In genomic region chr18:62458346-62458745, GRCh38 we compare ENCODE assay signal across 1 cellular context.
TF ChIP-seq lines count a peak whose summit lies in the region.

No MANE protein-coding gene starts in this region.

TF ChIP-seq in HCT116, 20 proteins besides CTCF, POLR2A, EP300 and RAD21 (continued from another document):
- TF ChIP-seq, protein P1, sequence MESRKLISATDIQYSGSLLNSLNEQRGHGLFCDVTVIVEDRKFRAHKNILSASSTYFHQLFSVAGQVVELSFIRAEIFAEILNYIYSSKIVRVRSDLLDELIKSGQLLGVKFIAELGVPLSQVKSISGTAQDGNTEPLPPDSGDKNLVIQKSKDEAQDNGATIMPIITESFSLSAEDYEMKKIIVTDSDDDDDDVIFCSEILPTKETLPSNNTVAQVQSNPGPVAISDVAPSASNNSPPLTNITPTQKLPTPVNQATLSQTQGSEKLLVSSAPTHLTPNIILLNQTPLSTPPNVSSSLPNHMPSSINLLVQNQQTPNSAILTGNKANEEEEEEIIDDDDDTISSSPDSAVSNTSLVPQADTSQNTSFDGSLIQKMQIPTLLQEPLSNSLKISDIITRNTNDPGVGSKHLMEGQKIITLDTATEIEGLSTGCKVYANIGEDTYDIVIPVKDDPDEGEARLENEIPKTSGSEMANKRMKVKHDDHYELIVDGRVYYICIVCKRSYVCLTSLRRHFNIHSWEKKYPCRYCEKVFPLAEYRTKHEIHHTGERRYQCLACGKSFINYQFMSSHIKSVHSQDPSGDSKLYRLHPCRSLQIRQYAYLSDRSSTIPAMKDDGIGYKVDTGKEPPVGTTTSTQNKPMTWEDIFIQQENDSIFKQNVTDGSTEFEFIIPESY (IDR thresholded peaks at IDR 0.05; ENCODE audit: extremely low read depth, insufficient replicate concordance, low read length), result no peak
- TF ChIP-seq SP1 (IDR thresholded peaks at IDR 0.05; ENCODE audit: low read depth), result no peak
- TF ChIP-seq JUND (IDR thresholded peaks at IDR 0.05), result no peak
- TF ChIP-seq POLR2AphosphoS5 (IDR thresholded peaks at IDR 0.05; ENCODE audit: low read depth, low read length), result no peak
- TF ChIP-seq ELF1 (IDR thresholded peaks at IDR 0.05; ENCODE audit: borderline replicate concordance, low read depth), result no peak
- no peak for TF ChIP-seq EGR1 (IDR thresholded peaks at IDR 0.05; ENCODE audit: low read depth)
- TF ChIP-seq ATF3 (IDR thresholded peaks at IDR 0.05), result no peak
